Comparison of ENCODE assay signal across 9 cellular contexts in genomic region chr2:197256021-197256420, GRCh38. TPM values are rescaled to one million over a fixed set of nuclear protein-coding genes. Genes with fewer than 3 reads are reported as not detected.
DNase-seq lines count a peak whose midpoint lies in the region; ATAC-seq lines count a peak whose summit lies in the region.
"Had no signal": no experiment of that assay in that cellular context is flagged by ENCODE, and none has a peak within 500 bp of the region (broad histone marks: within the 10 kb centered on the region; RNA-seq: fewer than 3 reads in every experiment).

No MANE protein-coding gene starts in this region.

- peak overlapping the region; percentile 70 for H3K27ac ChIP-seq in BLaER1

- peak overlapping the region; percentile 84 for H3K4me3 Mint-ChIP-seq in activated naive CD8-positive, alpha-beta T cell treated with anti-CD3 and anti-CD28 coated beads for 36 hours
- peak overlapping the region; percentile 70 to 86 (median 80) for H3K4me3 Mint-ChIP-seq in naive thymus-derived CD8-positive, alpha-beta T cell

- H3K4me1 ChIP-seq in BLaER1, result peaks cover 48% of the 10 kb centered on the region

- peak overlapping the region; percentile 93 for H3K27ac Mint-ChIP-seq in activated naive CD8-positive, alpha-beta T cell treated with anti-CD3 and anti-CD28 coated beads for 36 hours
- H3K27ac Mint-ChIP-seq in naive thymus-derived CD8-positive, alpha-beta T cell, result peak overlapping the region; percentile 90 to 100 (median 96)

- ATAC-seq in GM21619 (IDR thresholded peaks at IDR 0.05; ENCODE audit: unreplicated experiment), result peak; percentile 3
- ATAC-seq in naive thymus-derived CD8-positive, alpha-beta T cell, result peak; percentile 10 to 15

- no peaks in the 10 kb centered on the region for H3K9me3 ChIP-seq in BLaER1

- peak overlapping the region; percentile 26; the same call in 1 of the 2 replicates for H3K9ac ChIP-seq in BLaER1

- peaks cover 72% of the 10 kb centered on the region for H3K4me1 Mint-ChIP-seq in activated naive CD8-positive, alpha-beta T cell treated with anti-CD3 and anti-CD28 coated beads for 36 hours
- peaks cover 37 to 83% (median 74%) of the 10 kb centered on the region in 4 donors for H3K4me1 Mint-ChIP-seq in naive thymus-derived CD8-positive, alpha-beta T cell

- H4K20me1 ChIP-seq in BLaER1, result no peaks in the 10 kb centered on the region

- H3K27me3 Mint-ChIP-seq in activated naive CD8-positive, alpha-beta T cell treated with anti-CD3 and anti-CD28 coated beads for 36 hours, result no peaks in the 10 kb centered on the region
- H3K27me3 Mint-ChIP-seq in naive thymus-derived CD8-positive, alpha-beta T cell, result no peaks in the 10 kb centered on the region

- peaks cover 49% of the 10 kb centered on the region for H3K36me3 Mint-ChIP-seq in activated naive CD8-positive, alpha-beta T cell treated with anti-CD3 and anti-CD28 coated beads for 36 hours
- peaks cover 0 to 9% (median 9%) of the 10 kb centered on the region in 3 donors for H3K36me3 Mint-ChIP-seq in naive thymus-derived CD8-positive, alpha-beta T cell

- no peak for DNase-seq in activated naive CD8-positive, alpha-beta T cell treated with anti-CD3 and anti-CD28 coated beads for 36 hours
- no peak for DNase-seq in naive thymus-derived CD8-positive, alpha-beta T cell
- DNase-seq in foreskin melanocyte, result no peak
- no peak for DNase-seq in GF-D8 (lab: John Stamatoyannopoulos, UW)
- no peak for DNase-seq in globus pallidus (ENCODE audit: low spot score)
- no peak for DNase-seq in central memory CD4-positive, alpha-beta T cell
- DNase-seq: dermis blood vessel endothelial cell had no signal

- POLR2A ChIA-PET in naive thymus-derived CD8-positive, alpha-beta T cell (lab: Charles Lee), result interaction anchor here (0.9 to 6.0 kb wide), 20 partner anchors 10 to 66 kb away, joined by 3 to 59 read pairs (median 6); partner anchors contain the start of gene ANKRD44

- no peaks in the 10 kb centered on the region for H3K36me3 ChIP-seq in BLaER1

- H3K4me3 ChIP-seq in BLaER1, result peak overlapping the region; percentile 22; the same call in 1 of the 2 replicates

- H3K27me3 ChIP-seq in BLaER1, result no peaks in the 10 kb centered on the region

- peaks cover 5% of the 10 kb centered on the region for H3K9me3 Mint-ChIP-seq in activated naive CD8-positive, alpha-beta T cell treated with anti-CD3 and anti-CD28 coated beads for 36 hours
- no peaks in the 10 kb centered on the region for H3K9me3 Mint-ChIP-seq in naive thymus-derived CD8-positive, alpha-beta T cell

- peak overlapping the region; percentile 67 for H3K4me2 ChIP-seq in BLaER1

RNA-seq across cellular contexts. Expression of gene ANKRD44, which starts 54.6 kb away (rescaled TPM):
- total RNA-seq in activated naive CD8-positive, alpha-beta T cell treated with anti-CD3 and anti-CD28 coated beads for 36 hours, result 100 to 1,000 TPM; 118 to 121 TPM
- total RNA-seq in naive thymus-derived CD8-positive, alpha-beta T cell, result 100 to 1,000 TPM; 269 to 279 TPM
- 10 to 100 TPM; 85.8 to 96.1 (median 94.2) TPM for polyA plus RNA-seq in naive thymus-derived CD8-positive, alpha-beta T cell
